8 cellular contexts compared by ENCODE assay signal in genomic region chr12:6828671-6829531, GRCh38. TPM values are rescaled to one million over a fixed set of nuclear protein-coding genes. Genes with fewer than 3 reads are reported as not detected.
A peak's percentile ranks its signal among the peaks of the same experiment; 100 is the strongest.
DNase-seq lines count a peak whose midpoint lies in the region; ATAC-seq, FAIRE-seq and TF ChIP-seq lines count a peak whose summit lies in the region.

No MANE protein-coding gene starts in this region.

- H4K5ac ChIP-seq in H1 (ENCODE audit: insufficient read length, low read depth, low read length): peak overlapping the region; percentile 86

- H3K27me3 ChIP-seq in CD4-positive, alpha-beta memory T cell (ENCODE audit: insufficient read depth, low read length): peaks cover 10% of the 10 kb centered on the region
- H3K27me3 ChIP-seq in Karpas-422 (ENCODE audit: low read length): no peaks in the 10 kb centered on the region
- H3K27me3 ChIP-seq in H1 (replicated peaks in 1 of 4; ENCODE audit: control insufficient read depth in 3 of 4, extremely low read depth in 1 of 4, insufficient read depth in 3 of 4, low read length in 3 of 4): peaks cover 0 to 9% (median 6%) of the 10 kb centered on the region in 4 experiments; a peak in 5 of 7 replicates
- peaks cover 38% of the 10 kb centered on the region for H3K27me3 ChIP-seq in mononuclear cell (ENCODE audit: insufficient read depth, low read length)
- no peaks in the 10 kb centered on the region for H3K27me3 ChIP-seq in thoracic aorta (replicated peaks; ENCODE audit: insufficient read depth)

- peak overlapping the region; percentile 90 for H4K91ac ChIP-seq in H1 (replicated peaks; ENCODE audit: insufficient read length, low read length)

- H3K79me2 ChIP-seq in Karpas-422 (ENCODE audit: low read length): no peaks in the 10 kb centered on the region
- peaks cover 0 to 9% of the 10 kb centered on the region in 2 experiments; a peak in 1 of 4 replicates for H3K79me2 ChIP-seq in H1 (ENCODE audit: control insufficient read depth in 1 of 2, insufficient read depth in 2 of 2, low read length in 2 of 2)

- peak overlapping the region; percentile 54 for H3K4ac ChIP-seq in H1 (replicated peaks; ENCODE audit: insufficient read length, low read depth, low read length)

- H3K9me3 ChIP-seq in CD4-positive, alpha-beta memory T cell (ENCODE audit: control insufficient read depth in 1 of 2, low read length in 2 of 2): no peaks in the 10 kb centered on the region
- H3K9me3 ChIP-seq in Karpas-422 (ENCODE audit: low read length) (no peaks in the 10 kb centered on the region), H1 (ENCODE audit: insufficient read depth in 2 of 2, low read depth in 1 of 2, low read length in 1 of 2) (no peaks in the 10 kb centered on the region), mononuclear cell (ENCODE audit: low read depth, low read length) (no peaks in the 10 kb centered on the region), thoracic aorta (no peaks in the 10 kb centered on the region)

- H3K9me3 Mint-ChIP-seq in CD4-positive, alpha-beta memory T cell: no peaks in the 10 kb centered on the region
- no peaks in the 10 kb centered on the region for H3K9me3 Mint-ChIP-seq in activated CD4-positive, alpha-beta memory T cell treated with anti-CD3 and anti-CD28 coated beads for 36 hours

- no peaks in the 10 kb centered on the region for H3K9me2 ChIP-seq in Karpas-422 (replicated peaks; ENCODE audit: insufficient read depth, low read length)

- H2BK15ac ChIP-seq in H1 (ENCODE audit: low read length): 0 out of 2 replicates have a peak overlapping the region, but pooled peaks have one; percentile 72

- peak; percentile 31 for ATAC-seq in thoracic aorta (ENCODE audit: insufficient number of reproducible peaks, low FRiP score, low read depth)

- peak overlapping the region; percentile 70; the same call in 1 of the 2 replicates for H2BK12ac ChIP-seq in H1 (ENCODE audit: low read depth, low read length)

- CTCF ChIA-PET in CD4-positive, alpha-beta memory T cell (lab: Charles Lee; ENCODE audit: partially characterized antibody): interaction anchor here (0.7 to 18.9 kb wide), 8 partner anchors 10 to 105 kb away, joined by 3 to 303 read pairs (median 6); partner anchors contain the start of genes CD4, COPS7A, LAG3 and MLF2
- CTCF ChIA-PET in activated CD4-positive, alpha-beta memory T cell treated with anti-CD3 and anti-CD28 coated beads for 36 hours (lab: Charles Lee): interaction anchor here (0.6 to 2.8 kb wide), 14 partner anchors 13 to 155 kb away, joined by 3 to 16 read pairs (median 3); partner anchors contain the start of gene MLF2
- CTCF ChIA-PET in H1 (lab: Charles Lee; ENCODE audit: partially characterized antibody): interaction anchor here (0.6 to 23.7 kb wide), 14 partner anchors 9 to 225 kb away, joined by 3 to 532 read pairs (median 3); partner anchors contain the start of genes CD4, CDCA3, GNB3 and LAG3

- H3K27me3 Mint-ChIP-seq in CD4-positive, alpha-beta memory T cell: peaks cover 6 to 28% of the 10 kb centered on the region in 2 donors
- peaks cover 29% of the 10 kb centered on the region for H3K27me3 Mint-ChIP-seq in activated CD4-positive, alpha-beta memory T cell treated with anti-CD3 and anti-CD28 coated beads for 36 hours

- no peak for FAIRE-seq in H1 (lab: Jason Lieb, UNC)

- no peaks in the 10 kb centered on the region for H3K36me3 Mint-ChIP-seq in CD4-positive, alpha-beta memory T cell
- H3K36me3 Mint-ChIP-seq in activated CD4-positive, alpha-beta memory T cell treated with anti-CD3 and anti-CD28 coated beads for 36 hours: no peaks in the 10 kb centered on the region

- no peak overlapping the region for H2BK120ac ChIP-seq in H1 (replicated peaks; ENCODE audit: low read depth, low read length)

- H4K8ac ChIP-seq in H1 (ENCODE audit: extremely low read depth, insufficient read depth, low read length): peak overlapping the region; percentile 65; the same call in 1 of the 2 replicates

- no peak for TF ChIP-seq RAD21 in H1 (IDR thresholded peaks at IDR 0.05 in 1 of 2, conservative IDR thresholded peaks at IDR 0.05 in 1 of 2; ENCODE audit: low read depth in 2 of 2, low read length in 2 of 2)

- peak overlapping the region; percentile 93 for H3K4me2 ChIP-seq in Karpas-422 (ENCODE audit: low read depth, low read length, poor library complexity, severe bottlenecking)
- peak overlapping the region; percentile 77 to 99 for H3K4me2 ChIP-seq in H1 (ENCODE audit: insufficient read depth in 1 of 2, low read depth in 2 of 2, low read length in 2 of 2)

- peak; percentile 36 to 50 (median 45) for DNase-seq in CD4-positive, alpha-beta memory T cell
- DNase-seq in Karpas-422 (peak; percentile 72), H1 (ENCODE audit: low read depth in 1 of 2, low spot score in 2 of 2) (peak in 1 of 2 experiments; percentile 81), thoracic aorta (ENCODE audit: low spot score) (no peak), NCI-H446 treated with DMSO at 0.1 percent for 48 hours (lab: John Stamatoyannopoulos, UW) (no peak)
- peak; percentile 50 for DNase-seq in activated CD4-positive, alpha-beta memory T cell treated with anti-CD3 and anti-CD28 coated beads for 36 hours
- DNase-seq in NK-92 treated with Interleukin-12 subunit alpha and Interleukin-12 subunit beta, amount 100 ng/mL, for 24 hours (lab: John Stamatoyannopoulos, UW): no peak

- peak overlapping the region; percentile 84 for H3K56ac ChIP-seq in H1 (replicated peaks; ENCODE audit: insufficient read length, low read depth, low read length)

- H3K14ac ChIP-seq in H1 (ENCODE audit: insufficient read length): no peak overlapping the region

- peak overlapping the region; percentile 57 to 58 for H3K4me3 ChIP-seq in CD4-positive, alpha-beta memory T cell (ENCODE audit: low read length in 2 of 2)
- H3K4me3 ChIP-seq in Karpas-422 (ENCODE audit: low read length) (peak overlapping the region; percentile 76), H1 (ENCODE audit: extremely low read depth in 1 of 4, insufficient read depth in 2 of 4, low read depth in 3 of 4, low read length in 4 of 4) (peak overlapping the region; percentile 88 to 94 (median 90)), mononuclear cell (ENCODE audit: low read length) (peak overlapping the region; percentile 37), thoracic aorta (peak overlapping the region; percentile 84)

- H4K20me1 ChIP-seq in Karpas-422 (ENCODE audit: insufficient read depth, low read depth, low read length) (no peaks in the 10 kb centered on the region), H1 (replicated peaks in 1 of 2; ENCODE audit: control insufficient read depth in 1 of 2, insufficient read depth in 2 of 2, low read length in 2 of 2) (peaks cover 0 to 7% of the 10 kb centered on the region in 2 experiments)

- peaks cover 17% of the 10 kb centered on the region for H3K23me2 ChIP-seq in H1 (ENCODE audit: low read depth, low read length)

- peak overlapping the region; percentile 79; the same call in 1 of the 2 replicates for H2BK5ac ChIP-seq in H1 (ENCODE audit: low read depth, low read length)

- POLR2A ChIA-PET in CD4-positive, alpha-beta memory T cell (lab: Charles Lee; ENCODE audit: partially characterized antibody): interaction anchor here (0.8 to 3.6 kb wide), 17 partner anchors 11 to 367 kb away, joined by 3 to 26 read pairs (median 7); partner anchors contain the start of genes C12orf57, CD4, CDCA3 and COPS7A
- POLR2A ChIA-PET in activated CD4-positive, alpha-beta memory T cell treated with anti-CD3 and anti-CD28 coated beads for 36 hours (lab: Charles Lee): interaction anchor here (0.8 to 2.2 kb wide), 8 partner anchors 11 to 105 kb away, joined by 3 to 7 read pairs (median 4); partner anchors contain the start of genes CD4, CDCA3, COPS7A and GNB3
- POLR2A ChIA-PET in H1 (lab: Charles Lee; ENCODE audit: partially characterized antibody): interaction anchor here (0.5 to 27.1 kb wide), 23 partner anchors 10 to 327 kb away, joined by 3 to 388 read pairs (median 4); partner anchors contain the start of genes CDCA3, ENO2, GNB3 and LAG3

- intact Hi-C loops in CD4-positive, alpha-beta memory T cell (cut with micrococcal nuclease): loop anchor here (5.0 to 10.0 kb wide), 2 partner anchors 142 to 264 kb away; partner anchors contain the start of genes NOP2 and ZNF384
- intact Hi-C loops in activated CD4-positive, alpha-beta memory T cell treated with anti-CD3 and anti-CD28 coated beads for 36 hours (cut with micrococcal nuclease): loop anchor here (5.0 kb wide), 2 partner anchors 142 to 212 kb away; partner anchors contain the start of gene ZNF384

- H3K36me3 ChIP-seq in CD4-positive, alpha-beta memory T cell (ENCODE audit: insufficient read depth, low read length): no peaks in the 10 kb centered on the region
- no peaks in the 10 kb centered on the region for H3K36me3 ChIP-seq in Karpas-422 (ENCODE audit: insufficient read depth, low read length)
- H3K36me3 ChIP-seq in H1 (ENCODE audit: control insufficient read depth in 2 of 4, insufficient read depth in 4 of 4, low read length in 3 of 4): peaks cover 12 to 27% (median 25%) of the 10 kb centered on the region in 4 experiments; a peak in 6 of 8 replicates
- peaks cover 12% of the 10 kb centered on the region for H3K36me3 ChIP-seq in thoracic aorta

- H2AK5ac ChIP-seq in H1 (ENCODE audit: low read depth, low read length): no peak overlapping the region

- peak in 1 of 2 experiments; percentile 78; a peak in 2 of 3 replicates for TF ChIP-seq POLR2A in H1 (IDR thresholded peaks at IDR 0.05; ENCODE audit: control extremely low read depth in 1 of 2, low read depth in 2 of 2, low read length in 2 of 2)

- H3K9ac ChIP-seq in Karpas-422 (ENCODE audit: low read length) (peak overlapping the region; percentile 83), H1 (replicated peaks in 1 of 4; ENCODE audit: extremely low read depth in 1 of 4, low read depth in 3 of 4, low read length in 3 of 4) (peak overlapping the region; percentile 66 to 84 (median 80))

- no peak overlapping the region for H2BK20ac ChIP-seq in H1 (ENCODE audit: low read length)

- peaks cover 4% of the 10 kb centered on the region for H3K79me1 ChIP-seq in H1 (ENCODE audit: low read depth, low read length)

- TF ChIP-seq CTCF in H1 (IDR thresholded peaks at IDR 0.05; ENCODE audit: control extremely low read depth in 1 of 3, insufficient read depth in 1 of 3, low read depth in 1 of 3, low read length in 3 of 3) (no peak), thoracic aorta (IDR thresholded peaks at IDR 0.05) (no peak)

- peaks cover 28% of the 10 kb centered on the region for H3K4me1 ChIP-seq in CD4-positive, alpha-beta memory T cell (ENCODE audit: insufficient read depth, low read length)
- peaks cover 43% of the 10 kb centered on the region for H3K4me1 ChIP-seq in Karpas-422 (ENCODE audit: low read length)
- peaks cover 4 to 26% (median 17%) of the 10 kb centered on the region in 4 experiments for H3K4me1 ChIP-seq in H1 (replicated peaks in 1 of 4; ENCODE audit: control insufficient read depth in 3 of 4, insufficient read depth in 4 of 4, low read length in 3 of 4)
- H3K4me1 ChIP-seq in mononuclear cell (ENCODE audit: insufficient read depth, low read length): peaks cover 19% of the 10 kb centered on the region
- peaks cover 7 to 41% of the 10 kb centered on the region in 2 donors for H3K4me1 ChIP-seq in thoracic aorta (ENCODE audit: control insufficient read depth in 1 of 2, low read depth in 2 of 2)

- peak overlapping the region; percentile 72 to 89 (median 81) for H3K27ac Mint-ChIP-seq in CD4-positive, alpha-beta memory T cell
- H3K27ac Mint-ChIP-seq in activated CD4-positive, alpha-beta memory T cell treated with anti-CD3 and anti-CD28 coated beads for 36 hours: no peak overlapping the region

- WGBS in H1 (ENCODE audit: extremely low coverage in 1 of 2, insufficient coverage in 1 of 2, insufficient read length in 1 of 2, insufficient replicate concordance in 2 of 2, low coverage in 1 of 2, low lambda C conversion rate in 2 of 2, missing lambda C conversion rate in 1 of 2), 2 experiments: 1% methylated on average over 73 of the region's 89 CpGs; no CpG with 5 or more reads in 1 of the 2 experiments

- peak overlapping the region; percentile 99 for H2AFZ ChIP-seq in Karpas-422 (ENCODE audit: low read length)
- H2AFZ ChIP-seq in H1 (ENCODE audit: low read length): no peak overlapping the region

- peak overlapping the region; percentile 93 for H3K18ac ChIP-seq in H1 (ENCODE audit: extremely low read depth, low read length)

- H3K23ac ChIP-seq in H1 (ENCODE audit: insufficient read length): no peak overlapping the region

- no peak for TF ChIP-seq EP300 in H1 (IDR thresholded peaks at IDR 0.05; ENCODE audit: borderline replicate concordance in 1 of 2, low read depth in 2 of 2, low read length in 2 of 2)

- no peak overlapping the region for H3K27ac ChIP-seq in CD4-positive, alpha-beta memory T cell (ENCODE audit: low read depth, low read length)
- no peak overlapping the region for H3K27ac ChIP-seq in Karpas-422 (ENCODE audit: low read length)
- peak overlapping the region; percentile 59; the same call in 1 of the 2 replicates for H3K27ac ChIP-seq in H1 (ENCODE audit: low read depth, low read length)
- H3K27ac ChIP-seq in thoracic aorta: peak overlapping the region; percentile 81 to 89

- peak overlapping the region; percentile 86 to 92 (median 90) for H3K4me3 Mint-ChIP-seq in CD4-positive, alpha-beta memory T cell
- peak overlapping the region; percentile 77 for H3K4me3 Mint-ChIP-seq in activated CD4-positive, alpha-beta memory T cell treated with anti-CD3 and anti-CD28 coated beads for 36 hours

- H3K4me1 Mint-ChIP-seq in CD4-positive, alpha-beta memory T cell: peaks cover 9 to 36% (median 18%) of the 10 kb centered on the region in 4 donors
- H3K4me1 Mint-ChIP-seq in activated CD4-positive, alpha-beta memory T cell treated with anti-CD3 and anti-CD28 coated beads for 36 hours (ENCODE audit: low read depth): peaks cover 19% of the 10 kb centered on the region

RNA-seq across cellular contexts. Expression of gene P3H3, which starts 0.7 kb away (rescaled TPM):
- total RNA-seq in CD4-positive, alpha-beta memory T cell: 10 to 100 TPM; 11.2 to 11.8 TPM
- polyA plus RNA-seq in CD4-positive, alpha-beta memory T cell: 1 to 10 TPM in 1 of 2 donors, under 1 TPM in 1; 0.72 to 1.2 TPM
- 3.1 and 8.3 TPM in 2 replicates for total RNA-seq in Karpas-422 (2014; rRNA removed; shearing (Covaris generic); ENCODE audit: low replicate concordance)
- total RNA-seq in activated CD4-positive, alpha-beta memory T cell treated with anti-CD3 and anti-CD28 coated beads for 36 hours: 1 to 10 TPM; 2.5 to 2.7 TPM
- 42.4 and 43.5 TPM in 2 replicates for total RNA-seq in H1 (2021; fragmentation: NEBNext Ultra II Directional; extraction: Animal tissue kit (Norgen Biotek cat#: 25700))
- polyA plus RNA-seq in H1 (2011; rRNA removed): 22.9 and 40.9 TPM in 2 replicates
- 34.9 TPM for polyA plus RNA-seq in H1 (2011; cell fraction: cytosol; rRNA removed)
- 89.3 TPM for polyA plus RNA-seq in H1 (2011; cell fraction: nucleus; rRNA removed)
- 28.7 to 51.3 TPM (median 45.4 TPM) in 4 replicates for polyA plus RNA-seq in H1 (2012, experiment 1 of 2)
- 27.7 TPM for polyA plus RNA-seq in H1 (2012, experiment 2 of 2)
- polyA plus RNA-seq in H1 (2013, experiment 1 of 2): 33.4 TPM
- 30.6 TPM for polyA plus RNA-seq in H1 (2013, experiment 2 of 2)
- polyA minus RNA-seq in H1 (2011; rRNA and poly(A)+ RNA removed): 14.7 and 16.0 TPM in 2 replicates
- polyA minus RNA-seq in H1 (2011; cell fraction: cytosol; rRNA and poly(A)+ RNA removed): 21.8 TPM
- polyA minus RNA-seq in H1 (2011; cell fraction: nucleus; rRNA and poly(A)+ RNA removed): 35.7 TPM
- total RNA-seq in mononuclear cell (2.6 TPM), thoracic aorta (10 to 100 TPM; 66.1 to 77.7 TPM)

RNA-seq across cellular contexts. Expression of gene GPR162, which starts 7.3 kb away (rescaled TPM):
- total RNA-seq in CD4-positive, alpha-beta memory T cell: under 1 TPM in 1 of 2 experiments, not detected in 1; 0.32 TPM
- not detected for polyA plus RNA-seq in CD4-positive, alpha-beta memory T cell
- not detected in 2 replicates for total RNA-seq in Karpas-422 (2014; rRNA removed; shearing (Covaris generic); ENCODE audit: low replicate concordance)
- under 1 TPM in 1 of 2 experiments, not detected in 1; 0.31 TPM for total RNA-seq in activated CD4-positive, alpha-beta memory T cell treated with anti-CD3 and anti-CD28 coated beads for 36 hours
- total RNA-seq in H1 (2021; fragmentation: NEBNext Ultra II Directional; extraction: Animal tissue kit (Norgen Biotek cat#: 25700)): 8.6 and 8.8 TPM in 2 replicates
- polyA plus RNA-seq in H1 (2011; rRNA removed): 7.3 and 9.5 TPM in 2 replicates
- 7.9 TPM for polyA plus RNA-seq in H1 (2011; cell fraction: cytosol; rRNA removed)
- polyA plus RNA-seq in H1 (2011; cell fraction: nucleus; rRNA removed): 22.3 TPM
- polyA plus RNA-seq in H1 (2012, experiment 1 of 2): 7.5 to 9.0 TPM (median 8.8 TPM) in 4 replicates
- 7.7 TPM for polyA plus RNA-seq in H1 (2012, experiment 2 of 2)
- 5.7 TPM for polyA plus RNA-seq in H1 (2013, experiment 1 of 2)
- polyA plus RNA-seq in H1 (2013, experiment 2 of 2): 6.8 TPM
- 4.2 and 4.3 TPM in 2 replicates for polyA minus RNA-seq in H1 (2011; rRNA and poly(A)+ RNA removed)
- polyA minus RNA-seq in H1 (2011; cell fraction: cytosol; rRNA and poly(A)+ RNA removed): 8.6 TPM
- polyA minus RNA-seq in H1 (2011; cell fraction: nucleus; rRNA and poly(A)+ RNA removed): 6.1 TPM
- total RNA-seq in mononuclear cell (4.2 TPM), thoracic aorta (1 to 10 TPM; 1.1 to 3.1 TPM)

RNA-seq across cellular contexts. Expression of gene GNB3, which starts 11.8 kb away (rescaled TPM):
- 1 to 10 TPM; 5.1 to 5.2 TPM for total RNA-seq in CD4-positive, alpha-beta memory T cell
- not detected for polyA plus RNA-seq in CD4-positive, alpha-beta memory T cell
- 14.9 and 27.0 TPM in 2 replicates for total RNA-seq in Karpas-422 (2014; rRNA removed; shearing (Covaris generic); ENCODE audit: low replicate concordance)
- total RNA-seq in activated CD4-positive, alpha-beta memory T cell treated with anti-CD3 and anti-CD28 coated beads for 36 hours: under 1 TPM; 0.22 to 0.78 TPM
- 9.0 and 9.9 TPM in 2 replicates for total RNA-seq in H1 (2021; fragmentation: NEBNext Ultra II Directional; extraction: Animal tissue kit (Norgen Biotek cat#: 25700))
- 9.9 and 13.9 TPM in 2 replicates for polyA plus RNA-seq in H1 (2011; rRNA removed)
- 12.7 TPM for polyA plus RNA-seq in H1 (2011; cell fraction: cytosol; rRNA removed)
- 82.1 TPM for polyA plus RNA-seq in H1 (2011; cell fraction: nucleus; rRNA removed)
- 10.9 to 15.6 TPM (median 13.3 TPM) in 4 replicates for polyA plus RNA-seq in H1 (2012, experiment 1 of 2)
- polyA plus RNA-seq in H1 (2012, experiment 2 of 2): 7.5 TPM
- 5.5 TPM for polyA plus RNA-seq in H1 (2013, experiment 1 of 2)
- polyA plus RNA-seq in H1 (2013, experiment 2 of 2): 4.9 TPM
- polyA minus RNA-seq in H1 (2011; rRNA and poly(A)+ RNA removed): 5.6 and 5.7 TPM in 2 replicates
- polyA minus RNA-seq in H1 (2011; cell fraction: cytosol; rRNA and poly(A)+ RNA removed): 6.0 TPM
- polyA minus RNA-seq in H1 (2011; cell fraction: nucleus; rRNA and poly(A)+ RNA removed): 17.2 TPM
- total RNA-seq in mononuclear cell (0.21 TPM), thoracic aorta (10 to 100 TPM in 1 of 2 donors, 1 to 10 TPM in 1; 9.3 to 16.6 TPM)

RNA-seq across cellular contexts. Expression of gene CDCA3, which starts 22.2 kb away (rescaled TPM):
- total RNA-seq in CD4-positive, alpha-beta memory T cell: 1 to 10 TPM; 1.3 to 2.0 TPM
- under 1 TPM; 0.09 to 0.39 TPM for polyA plus RNA-seq in CD4-positive, alpha-beta memory T cell
- 47.6 and 70.0 TPM in 2 replicates for total RNA-seq in Karpas-422 (2014; rRNA removed; shearing (Covaris generic); ENCODE audit: low replicate concordance)
- total RNA-seq in activated CD4-positive, alpha-beta memory T cell treated with anti-CD3 and anti-CD28 coated beads for 36 hours: 10 to 100 TPM; 80.3 to 87.8 TPM
- total RNA-seq in H1 (2021; fragmentation: NEBNext Ultra II Directional; extraction: Animal tissue kit (Norgen Biotek cat#: 25700)): 47.4 and 47.7 TPM in 2 replicates
- 71.2 and 77.0 TPM in 2 replicates for polyA plus RNA-seq in H1 (2011; rRNA removed)
- 75.6 TPM for polyA plus RNA-seq in H1 (2011; cell fraction: cytosol; rRNA removed)
- polyA plus RNA-seq in H1 (2011; cell fraction: nucleus; rRNA removed): 85.8 TPM
- 46.7 to 59.8 TPM (median 55.0 TPM) in 4 replicates for polyA plus RNA-seq in H1 (2012, experiment 1 of 2)
- 40.3 TPM for polyA plus RNA-seq in H1 (2012, experiment 2 of 2)
- polyA plus RNA-seq in H1 (2013, experiment 1 of 2): 51.4 TPM
- 48.1 TPM for polyA plus RNA-seq in H1 (2013, experiment 2 of 2)
- polyA minus RNA-seq in H1 (2011; rRNA and poly(A)+ RNA removed): 21.4 and 28.2 TPM in 2 replicates
- polyA minus RNA-seq in H1 (2011; cell fraction: cytosol; rRNA and poly(A)+ RNA removed): 27.6 TPM
- 55.8 TPM for polyA minus RNA-seq in H1 (2011; cell fraction: nucleus; rRNA and poly(A)+ RNA removed)
- 0.10 TPM for total RNA-seq in mononuclear cell
- total RNA-seq in thoracic aorta: 1 to 10 TPM; 1.8 to 1.9 TPM

RNA-seq across cellular contexts. Expression of gene USP5, which starts 23.0 kb away (rescaled TPM):
- 10 to 100 TPM; 65.2 to 69.3 TPM for total RNA-seq in CD4-positive, alpha-beta memory T cell
- polyA plus RNA-seq in CD4-positive, alpha-beta memory T cell: 10 to 100 TPM; 53.9 to 73.0 TPM
- total RNA-seq in Karpas-422 (2014; rRNA removed; shearing (Covaris generic); ENCODE audit: low replicate concordance): 36.9 and 66.6 TPM in 2 replicates
- total RNA-seq in activated CD4-positive, alpha-beta memory T cell treated with anti-CD3 and anti-CD28 coated beads for 36 hours: 100 to 1,000 TPM; 125 to 130 TPM
- total RNA-seq in H1 (2021; fragmentation: NEBNext Ultra II Directional; extraction: Animal tissue kit (Norgen Biotek cat#: 25700)): 148 and 159 TPM in 2 replicates
- polyA plus RNA-seq in H1 (2011; rRNA removed): 66.5 and 83.9 TPM in 2 replicates
- 90.3 TPM for polyA plus RNA-seq in H1 (2011; cell fraction: cytosol; rRNA removed)
- 161 TPM for polyA plus RNA-seq in H1 (2011; cell fraction: nucleus; rRNA removed)
- 75.8 to 102 TPM (median 96.4 TPM) in 4 replicates for polyA plus RNA-seq in H1 (2012, experiment 1 of 2)
- 103 TPM for polyA plus RNA-seq in H1 (2012, experiment 2 of 2)
- polyA plus RNA-seq in H1 (2013, experiment 1 of 2): 86.0 TPM
- 70.7 TPM for polyA plus RNA-seq in H1 (2013, experiment 2 of 2)
- polyA minus RNA-seq in H1 (2011; rRNA and poly(A)+ RNA removed): 132 and 136 TPM in 2 replicates
- 57.0 TPM for polyA minus RNA-seq in H1 (2011; cell fraction: cytosol; rRNA and poly(A)+ RNA removed)
- 43.7 TPM for polyA minus RNA-seq in H1 (2011; cell fraction: nucleus; rRNA and poly(A)+ RNA removed)
- total RNA-seq in mononuclear cell (16.4 TPM), thoracic aorta (10 to 100 TPM; 54.3 to 62.7 TPM)

Comparison
In these comparisons a context has a peak if more than half of its experiments do, and no peak if none do; other contexts are left out.
1. DNase-seq: peak in CD4-positive, alpha-beta memory T cell (5 of 5), Karpas-422 (single experiment) and activated CD4-positive, alpha-beta memory T cell treated with anti-CD3 and anti-CD28 coated beads for 36 hours (single experiment); none in thoracic aorta (single experiment), NCI-H446 treated with DMSO at 0.1 percent for 48 hours (single experiment) and NK-92 treated with Interleukin-12 subunit alpha and Interleukin-12 subunit beta, amount 100 ng/mL, for 24 hours (single experiment).
2. H3K27ac ChIP-seq: peak in H1 (single experiment) and thoracic aorta (2 of 2); none in CD4-positive, alpha-beta memory T cell (single experiment) and Karpas-422 (single experiment).
3. H3K4me3 ChIP-seq: peak in every context shown above with its lines; median percentile 90 in H1; 84 in thoracic aorta; 76 in Karpas-422; 58 in CD4-positive, alpha-beta memory T cell; 37 in mononuclear cell.